Comparison of ENCODE assay signal across 10 cellular contexts in genomic region chr2:152171733-152172132, GRCh38. TPM values are rescaled to one million over a fixed set of nuclear protein-coding genes. Genes with fewer than 3 reads are reported as not detected.
A peak's percentile ranks its signal among the peaks of the same experiment; 100 is the strongest.
DNase-seq lines count a peak whose midpoint lies in the region; ATAC-seq and TF ChIP-seq lines count a peak whose summit lies in the region.
"Had no signal": no experiment of that assay in that cellular context is flagged by ENCODE, and none has a peak within 500 bp of the region (broad histone marks: within the 10 kb centered on the region; RNA-seq: fewer than 3 reads in every experiment).

No MANE protein-coding gene starts in this region.

- H3K9me3 ChIP-seq in CD4-positive, alpha-beta T cell (ENCODE audit: control insufficient read depth, low read length): no peaks in the 10 kb centered on the region
- H3K9me3 ChIP-seq in SK-N-MC (ENCODE audit: low read depth, low read length) (no peaks in the 10 kb centered on the region), esophagus squamous epithelium (no peaks in the 10 kb centered on the region)

- no peaks in the 10 kb centered on the region for H3K9me3 Mint-ChIP-seq in CD4-positive, alpha-beta T cell
- H3K9me3 Mint-ChIP-seq in osteocyte (ENCODE audit: unreplicated experiment): no peaks in the 10 kb centered on the region
- peaks cover 3% of the 10 kb centered on the region for H3K9me3 Mint-ChIP-seq in activated CD8-positive, alpha-beta memory T cell treated with anti-CD3 and anti-CD28 coated beads, Interleukin-2, amount 10 ng/mL, durations not matched to agents 7 days and 5 days (ENCODE audit: low read depth)

- H3K9ac ChIP-seq in SK-N-MC (ENCODE audit: insufficient read length): no peak overlapping the region

- no peak for TF ChIP-seq CTCF in CD4-positive, alpha-beta T cell (IDR thresholded peaks at IDR 0.05)
- TF ChIP-seq CTCF in esophagus squamous epithelium (IDR thresholded peaks at IDR 0.05) (no peak), osteocyte (IDR thresholded peaks at IDR 0.05) (no peak), brain microvascular endothelial cell (IDR thresholded peaks at IDR 0.05; ENCODE audit: low read depth, low read length, missing control alignments) (no peak)

- peak overlapping the region; percentile 50 for H3K27ac Mint-ChIP-seq in CD4-positive, alpha-beta T cell
- peak overlapping the region; percentile 31 for H3K27ac Mint-ChIP-seq in osteocyte (ENCODE audit: unreplicated experiment)
- no peak overlapping the region for H3K27ac Mint-ChIP-seq in activated CD8-positive, alpha-beta memory T cell treated with anti-CD3 and anti-CD28 coated beads, Interleukin-2, amount 10 ng/mL, durations not matched to agents 7 days and 5 days

- no peak for TF ChIP-seq POLR2A in esophagus squamous epithelium (IDR thresholded peaks at IDR 0.05)

- POLR2A ChIA-PET in CD4-positive, alpha-beta T cell (lab: Charles Lee): no interaction called here

- peaks cover 70% of the 10 kb centered on the region for H3K4me1 Mint-ChIP-seq in CD4-positive, alpha-beta T cell (ENCODE audit: low read depth)
- H3K4me1 Mint-ChIP-seq in osteocyte (ENCODE audit: unreplicated experiment): peaks cover 48% of the 10 kb centered on the region
- H3K4me1 Mint-ChIP-seq in activated CD8-positive, alpha-beta memory T cell treated with anti-CD3 and anti-CD28 coated beads, Interleukin-2, amount 10 ng/mL, durations not matched to agents 7 days and 5 days: peaks cover 38% of the 10 kb centered on the region

- intact Hi-C loops in CD4-positive, alpha-beta T cell (cut with DNase I, micrococcal nuclease): loop anchor here in 1 of 2 experiments (10.0 kb wide), 1 partner anchor 347 kb away; the partner anchor contains the start of gene ARL5A
- intact Hi-C loops in esophagus squamous epithelium (cut with DNase I): loop anchor here (5.0 kb wide), 1 partner anchor 129 kb away; no protein-coding TSS in a partner anchor

- no peaks in the 10 kb centered on the region for H3K27me3 ChIP-seq in CD4-positive, alpha-beta T cell (ENCODE audit: control insufficient read depth, insufficient read depth, low read length)
- H3K27me3 ChIP-seq in esophagus squamous epithelium (no peaks in the 10 kb centered on the region), brain microvascular endothelial cell (replicated peaks) (no peaks in the 10 kb centered on the region)

- in situ Hi-C loops in brain microvascular endothelial cell (cut with HindIII; ENCODE audit: low pct_ligation_motif_present, low sequenced_read_pairs): loop anchor here (25.0 kb wide), 1 partner anchor 134 kb away; no protein-coding TSS in a partner anchor

- H3K36me3 ChIP-seq in SK-N-MC (ENCODE audit: insufficient read depth, low read length) (no peaks in the 10 kb centered on the region), esophagus squamous epithelium (no peaks in the 10 kb centered on the region), brain microvascular endothelial cell (replicated peaks) (no peaks in the 10 kb centered on the region)

- H3K27me3 Mint-ChIP-seq in CD4-positive, alpha-beta T cell: no peaks in the 10 kb centered on the region
- no peaks in the 10 kb centered on the region for H3K27me3 Mint-ChIP-seq in osteocyte (ENCODE audit: unreplicated experiment)
- no peaks in the 10 kb centered on the region for H3K27me3 Mint-ChIP-seq in activated CD8-positive, alpha-beta memory T cell treated with anti-CD3 and anti-CD28 coated beads, Interleukin-2, amount 10 ng/mL, durations not matched to agents 7 days and 5 days

- H3K4me3 Mint-ChIP-seq in CD4-positive, alpha-beta T cell: peak overlapping the region; percentile 8
- no peak overlapping the region for H3K4me3 Mint-ChIP-seq in osteocyte (ENCODE audit: unreplicated experiment)
- H3K4me3 Mint-ChIP-seq in activated CD8-positive, alpha-beta memory T cell treated with anti-CD3 and anti-CD28 coated beads, Interleukin-2, amount 10 ng/mL, durations not matched to agents 7 days and 5 days: no peak overlapping the region

- 14 to 23% methylated on average over 3 of the region's 3 CpGs for WGBS in esophagus squamous epithelium, 2 donors

- no peak for DNase-seq in CD4-positive, alpha-beta T cell
- DNase-seq in SK-N-MC (ENCODE audit: low read depth, low spot score) (no peak), esophagus squamous epithelium (lab: John Stamatoyannopoulos, UW) (no peak), osteocyte (ENCODE audit: extremely low spot score, unreplicated experiment) (no peak), NCI-H82 treated with DMSO at 0.1 percent for 48 hours (lab: John Stamatoyannopoulos, UW; ENCODE audit: unreplicated experiment) (no peak), brain microvascular endothelial cell (no peak)
- DNase-seq in activated CD8-positive, alpha-beta memory T cell treated with anti-CD3 and anti-CD28 coated beads, Interleukin-2, amount 10 ng/mL, durations not matched to agents 7 days and 5 days: no peak
- DNase-seq: H7, NCI-H2081 had no signal

- no peak for ATAC-seq in CD4-positive, alpha-beta T cell (ENCODE audit: poor library complexity)
- no peak for ATAC-seq in activated CD8-positive, alpha-beta memory T cell treated with anti-CD3 and anti-CD28 coated beads, Interleukin-2, amount 10 ng/mL, durations not matched to agents 7 days and 5 days
- ATAC-seq in HG02642 (IDR thresholded peaks at IDR 0.05; ENCODE audit: poor library complexity, unreplicated experiment): no peak

- CTCF ChIA-PET in CD4-positive, alpha-beta T cell (lab: Charles Lee): interaction anchor here (1.6 kb wide), 1 partner anchor 7 kb away, joined by 4 read pairs; no protein-coding TSS in a partner anchor
- CTCF ChIA-PET in activated CD8-positive, alpha-beta memory T cell treated with anti-CD3 and anti-CD28 coated beads, Interleukin-2, amount 10 ng/mL, durations not matched to agents 7 days and 5 days (lab: Charles Lee): interaction anchor here (0.6 to 1.5 kb wide), 2 partner anchors 21 to 545 kb away, joined by 3 to 4 read pairs; partner anchors contain the start of gene PRPF40A

- H3K27ac ChIP-seq in CD4-positive, alpha-beta T cell (ENCODE audit: low read depth, low read length): no peak overlapping the region
- H3K27ac ChIP-seq in SK-N-MC: peak overlapping the region; percentile 5; the same call in 1 of the 2 replicates
- peak overlapping the region; percentile 35 to 83 (median 74) for H3K27ac ChIP-seq in esophagus squamous epithelium
- no peak overlapping the region for H3K27ac ChIP-seq in brain microvascular endothelial cell

- H3K4me3 ChIP-seq in SK-N-MC: no peak overlapping the region
- peak overlapping the region in 1 of 4 donors; percentile 11 for H3K4me3 ChIP-seq in esophagus squamous epithelium
- no peak overlapping the region for H3K4me3 ChIP-seq in brain microvascular endothelial cell (ENCODE audit: low read depth, low read length)

- peaks cover 20 to 87% (median 39%) of the 10 kb centered on the region in 3 donors for H3K4me1 ChIP-seq in esophagus squamous epithelium

- peaks cover 26% of the 10 kb centered on the region for H3K36me3 Mint-ChIP-seq in CD4-positive, alpha-beta T cell (ENCODE audit: low read depth)
- H3K36me3 Mint-ChIP-seq in osteocyte (ENCODE audit: unreplicated experiment): peaks cover 2% of the 10 kb centered on the region
- peaks cover 13% of the 10 kb centered on the region for H3K36me3 Mint-ChIP-seq in activated CD8-positive, alpha-beta memory T cell treated with anti-CD3 and anti-CD28 coated beads, Interleukin-2, amount 10 ng/mL, durations not matched to agents 7 days and 5 days

RNA-seq across cellular contexts. Expression of gene STAM2, which starts 3.8 kb away (rescaled TPM):
- total RNA-seq in CD4-positive, alpha-beta T cell: 1 to 10 TPM; 4.1 to 4.9 TPM
- 10 to 100 TPM; 18.8 to 37.0 (median 33.9) TPM for total RNA-seq in esophagus squamous epithelium
- 40.4 and 43.0 TPM in 2 replicates for total RNA-seq in osteocyte
- 10 to 100 TPM; 14.1 to 15.8 TPM for total RNA-seq in activated CD8-positive, alpha-beta memory T cell treated with anti-CD3 and anti-CD28 coated beads, Interleukin-2, amount 10 ng/mL, durations not matched to agents 7 days and 5 days

Comparison
In these comparisons a context has a peak if more than half of its experiments do, and no peak if none do; other contexts are left out.
1. H3K27ac ChIP-seq: peak in SK-N-MC (single experiment) and esophagus squamous epithelium (4 of 4); none in CD4-positive, alpha-beta T cell (single experiment) and brain microvascular endothelial cell (single experiment).